ENCODE assay signal across 11 cellular contexts in the genomic region with DNA sequence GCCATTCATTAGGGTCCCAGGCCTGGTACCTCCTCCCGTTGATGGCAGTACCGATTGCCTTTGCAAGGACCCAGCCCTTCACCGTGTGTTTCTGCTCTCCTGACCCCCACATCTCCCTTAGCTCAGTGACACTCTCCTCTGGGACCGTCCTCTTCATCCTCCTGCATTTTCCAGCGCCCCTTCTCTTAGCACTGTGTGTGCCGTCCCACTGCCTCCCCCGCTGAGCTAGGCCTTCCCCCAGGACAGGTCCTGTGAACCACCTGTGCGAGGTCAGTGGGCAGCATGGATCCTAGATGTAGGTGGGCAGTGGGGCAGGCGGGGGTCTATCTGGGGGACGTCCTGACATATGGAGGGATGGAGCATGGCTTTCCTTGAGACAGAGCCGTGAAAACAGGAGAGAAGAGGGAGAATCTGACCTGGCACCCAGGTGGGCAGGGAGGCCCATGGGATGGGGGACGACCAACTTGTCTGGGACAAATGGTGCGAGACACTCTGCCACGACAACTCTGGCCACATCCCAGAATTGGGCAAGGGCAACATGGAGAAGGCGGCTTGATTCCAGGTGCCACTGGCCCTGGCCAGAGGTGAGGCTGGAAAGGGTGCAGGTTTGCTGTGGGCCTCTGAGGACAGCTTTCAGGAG.
DNase-seq lines count a peak whose midpoint lies in the region; ATAC-seq, FAIRE-seq and TF ChIP-seq lines count a peak whose summit lies in the region.
"Had no signal": no experiment of that assay in that cellular context is flagged by ENCODE, and none has a peak within 500 bp of the region (broad histone marks: within the 10 kb centered on the region; RNA-seq: fewer than 3 reads in every experiment).

No MANE protein-coding gene starts in this region.

- H3K36me3 ChIP-seq in BJ (ENCODE audit: control insufficient read depth, insufficient read depth, low read length) (no peaks in the 10 kb centered on the region), K562 (ENCODE audit: control insufficient read depth, insufficient read depth, low read length) (no peaks in the 10 kb centered on the region), rectal smooth muscle tissue (ENCODE audit: control insufficient read depth, insufficient read depth, low read length) (no peaks in the 10 kb centered on the region)

- H3K27me3 ChIP-seq in BJ (ENCODE audit: control insufficient read depth, insufficient read depth, low read length) (no peaks in the 10 kb centered on the region), K562 (ENCODE audit: control insufficient read depth in 2 of 2, insufficient read depth in 2 of 2, low read length in 2 of 2) (peaks cover 5 to 44% of the 10 kb centered on the region in 2 experiments; a peak in 4 of 5 replicates), rectal smooth muscle tissue (ENCODE audit: control insufficient read depth, insufficient read depth, low read length) (no peaks in the 10 kb centered on the region)

- no peak overlapping the region for H3K9ac ChIP-seq in K562 (ENCODE audit: insufficient read depth in 1 of 2, low read depth in 2 of 2, low read length in 2 of 2)
- no peak overlapping the region for H3K9ac ChIP-seq in rectal smooth muscle tissue (ENCODE audit: low read length)

- BruUV-seq in K562 (replicated peaks; lab: Mats Ljungman, UMichigan) = no TSS peak

- no peaks in the 10 kb centered on the region for H3K9me1 ChIP-seq in K562 (ENCODE audit: control insufficient read depth, insufficient read depth, low read length)

- TF ChIP-seq CTCF in BJ (IDR thresholded peaks at IDR 0.05; ENCODE audit: insufficient read depth, low read depth, low read length) = no peak
- TF ChIP-seq CTCF in K562 (IDR thresholded peaks at IDR 0.05 in 2 of 3, conservative IDR thresholded peaks at IDR 0.05 in 1 of 3; ENCODE audit: insufficient read depth in 2 of 3, low read depth in 1 of 3, low read length in 3 of 3) = no peak

- in situ Hi-C loops in K562 (cut with MboI) = no loop called here

- no peak for TF ChIP-seq POLR2A in K562 (conservative IDR thresholded peaks at IDR 0.05)

- intact Hi-C loops in K562 (cut with micrococcal nuclease) = no loop called here

- DNase-seq in BJ (ENCODE audit: low read depth) = no peak
- no peak for DNase-seq in K562 (ENCODE audit: extremely low read depth in 1 of 4, low spot score in 3 of 4)
- DNase-seq in NCI-H1417 (lab: John Stamatoyannopoulos, UW) = no peak
- DNase-seq in COR-L47 (lab: John Stamatoyannopoulos, UW) = no peak
- no peak for DNase-seq in HuH-7.5 (ENCODE audit: low spot score)
- DNase-seq: CD4-positive, CD25-positive, alpha-beta regulatory T cell; NCI-H146; stimulated activated CD4-positive, alpha-beta T cell treated with anti-CD3 and anti-CD28 coated beads, Interleukin-2, amount 100 ng/mL, for 24 hours had no signal

- H3K79me2 ChIP-seq in K562 (ENCODE audit: control insufficient read depth, insufficient read depth, low read length) = no peaks in the 10 kb centered on the region

- no peak overlapping the region for H3K4me2 ChIP-seq in K562 (ENCODE audit: insufficient read depth, low read length)

- H3K4me1 ChIP-seq in K562 (replicated peaks in 1 of 2; ENCODE audit: control insufficient read depth in 2 of 2, insufficient read depth in 2 of 2, low read length in 2 of 2) = peaks cover 0 to 9% of the 10 kb centered on the region in 2 experiments; a peak in 2 of 5 replicates
- peaks cover 20% of the 10 kb centered on the region for H3K4me1 ChIP-seq in rectal smooth muscle tissue (ENCODE audit: control insufficient read depth, insufficient read depth, low read length)

- no peaks in the 10 kb centered on the region for H3K9me3 ChIP-seq in K562 (replicated peaks; ENCODE audit: control insufficient read depth, insufficient read depth, low read depth, low read length)

- ATAC-seq in K562 (no peak), HG03439 (IDR thresholded peaks at IDR 0.05; ENCODE audit: unreplicated experiment) (no peak)

- POLR2A ChIA-PET in BJ (lab: Charles Lee) = interaction anchor here (0.6 kb wide), 1 partner anchor 22 kb away, joined by 4 read pairs; no protein-coding TSS in a partner anchor
- POLR2A ChIA-PET in K562 (lab: Yijun Ruan, JAX) = no interaction called here

- no peak for TF ChIP-seq EP300 in K562 (IDR thresholded peaks at IDR 0.05; ENCODE audit: low read length)

- no peak for TF ChIP-seq RAD21 in K562 (CRISPR knock-in tag; conservative IDR thresholded peaks at IDR 0.05 in 1 of 2, IDR thresholded peaks at IDR 0.05 in 1 of 2)

- no peak overlapping the region for H3K27ac ChIP-seq in K562 (ENCODE audit: extremely low read depth, low read depth, low read length)
- H3K27ac ChIP-seq in rectal smooth muscle tissue (ENCODE audit: low read depth, low read length) = peak overlapping the region; percentile 77

- WGBS in K562 (ENCODE audit: insufficient coverage, low coverage, missing lambda C conversion rate) = 6% methylated on average over 10 of the region's 15 CpGs

- no peak for FAIRE-seq in K562 (lab: Jason Lieb, UNC)

- no peaks in the 10 kb centered on the region for H4K20me1 ChIP-seq in K562 (replicated peaks; ENCODE audit: control insufficient read depth, insufficient read depth, low read length)

- CTCF ChIA-PET in BJ (lab: Yijun Ruan, JAX) (interaction anchor here (0.7 to 1.4 kb wide), 4 partner anchors 13 to 134 kb away, joined by 3 to 6 read pairs (median 4); a partner anchor contains a TSS), K562 (lab: Yijun Ruan, JAX; ENCODE audit: low intra/inter-chr PET ratio) (no interaction called here)

- no peak overlapping the region for H2AFZ ChIP-seq in K562 (ENCODE audit: low read depth, low read length)

- peak overlapping the region; percentile 29; the same call in 1 of the 2 replicates for H3K4me3 ChIP-seq in BJ (ENCODE audit: low read depth, low read length)
- no peak overlapping the region for H3K4me3 ChIP-seq in K562
- H3K4me3 ChIP-seq in iPS-11a (ENCODE audit: low read depth, low read length) = peak overlapping the region; percentile 44
- H3K4me3 ChIP-seq in rectal smooth muscle tissue (ENCODE audit: low read length) = peak overlapping the region; percentile 46

TF ChIP-seq in K562, 482 proteins besides CTCF, POLR2A, EP300 and RAD21:
- TF ChIP-seq BCOR (IDR thresholded peaks at IDR 0.05) (no peak), BCL6 (CRISPR knock-in tag; IDR thresholded peaks at IDR 0.05) (no peak), RBM25 (IDR thresholded peaks at IDR 0.05; ENCODE audit: low read depth, low read length, severe bottlenecking) (peak; percentile 71)
TF ChIP-seq in K562: peak in this region for 1.
